Comparison of ENCODE assay signal across 1 cellular context in genomic region chr2:127648321-127648720, GRCh38.
TF ChIP-seq lines count a peak whose summit lies in the region.

No MANE protein-coding gene starts in this region.

TF ChIP-seq in H1, 55 proteins besides CTCF, POLR2A, EP300 and RAD21:
- TF ChIP-seq ATF3 (IDR thresholded peaks at IDR 0.05; ENCODE audit: insufficient read depth, low read depth, low read length) (no peak), USF2 (IDR thresholded peaks at IDR 0.05; ENCODE audit: low read length) (no peak), RNF2 (IDR thresholded peaks at IDR 0.05; ENCODE audit: borderline replicate concordance, low read depth, low read length, missing control alignments, poor library complexity, severe bottlenecking) (no peak), EZH2 (IDR thresholded peaks at IDR 0.05; ENCODE audit: low read depth, low read length, severe bottlenecking) (no peak), SUZ12 (IDR thresholded peaks at IDR 0.05; ENCODE audit: low read length) (no peak), BRCA1 (IDR thresholded peaks at IDR 0.05; ENCODE audit: low read depth, low read length) (no peak), SP2 (IDR thresholded peaks at IDR 0.05; ENCODE audit: low read length) (no peak)
